Comparison of ENCODE assay signal across 8 cellular contexts in genomic region chr19:4229179-4229931, GRCh38. TPM values are rescaled to one million over a fixed set of nuclear protein-coding genes. Genes with fewer than 3 reads are reported as not detected.
A peak's percentile ranks its signal among the peaks of the same experiment; 100 is the strongest.
DNase-seq lines count a peak whose midpoint lies in the region; ATAC-seq and TF ChIP-seq lines count a peak whose summit lies in the region.

TSS of gene EBI3 (plus strand) at chr19:4229523. CDS start at chr19:4229551, 28 bp downstream.

- no peaks in the 10 kb centered on the region for H3K9me3 ChIP-seq in CD8-positive, alpha-beta T cell (ENCODE audit: low read length)
- H3K9me3 ChIP-seq in iPS-20b (ENCODE audit: insufficient read depth, low read depth, low read length) (no peaks in the 10 kb centered on the region), esophagus squamous epithelium (no peaks in the 10 kb centered on the region)

- peaks cover 4% of the 10 kb centered on the region for H3K27me3 ChIP-seq in CD8-positive, alpha-beta T cell (ENCODE audit: insufficient read depth, low read length)
- H3K27me3 ChIP-seq in iPS-20b (ENCODE audit: insufficient read depth, low read length) (peaks cover 14% of the 10 kb centered on the region), esophagus squamous epithelium (peaks cover 0 to 73% (median 1%) of the 10 kb centered on the region in 4 donors)

- TF ChIP-seq POLR2A in GM19099 (IDR thresholded peaks at IDR 0.05; ENCODE audit: extremely low read depth, insufficient read length, low read depth), result peak; percentile 70
- no peak for TF ChIP-seq POLR2A in esophagus squamous epithelium (IDR thresholded peaks at IDR 0.05)

- no peaks in the 10 kb centered on the region for H3K9me3 Mint-ChIP-seq in CD8-positive, alpha-beta T cell
- peaks cover 0 to 3% of the 10 kb centered on the region in 2 donors for H3K9me3 Mint-ChIP-seq in stimulated activated naive B cell treated with anti-CD40 and anti-IgM and Interleukin-4, amounts not matched to agents 10 μg/mL and 1 μg/mL and 100 μg/mL, for 72 hours

- no peaks in the 10 kb centered on the region for H3K4me1 ChIP-seq in CD8-positive, alpha-beta T cell (ENCODE audit: insufficient read depth, low read length)
- 0 out of 2 replicates have a peak, but pooled peaks cover 4% of the 10 kb centered on the region for H3K4me1 ChIP-seq in iPS-20b (ENCODE audit: insufficient read depth, low read length)
- H3K4me1 ChIP-seq in esophagus squamous epithelium, result peaks cover 0 to 11% (median 0%) of the 10 kb centered on the region in 3 donors

- peak; percentile 34 for ATAC-seq in CD8-positive, alpha-beta T cell
- ATAC-seq in HG03342 (IDR thresholded peaks at IDR 0.05; ENCODE audit: unreplicated experiment), result peak; percentile 59
- ATAC-seq in stimulated activated naive B cell treated with anti-CD40 and anti-IgM and Interleukin-4, amounts not matched to agents 10 μg/mL and 1 μg/mL and 100 μg/mL, for 72 hours (replicated peaks), result peak; percentile 88 to 93

- no peak within 1 kb of the TSS for H3K4me3 ChIP-seq in CD8-positive, alpha-beta T cell (ENCODE audit: low read depth, low read length)
- H3K4me3 ChIP-seq in iPS-20b (ENCODE audit: low read length) (0 out of 2 replicates have a peak within 1 kb of the TSS, but pooled peaks have one; percentile 3), esophagus squamous epithelium (peak within 1 kb of the TSS in 2 of 4 donors; percentile 9 to 21)

- peaks cover 20% of the 10 kb centered on the region for H3K27me3 Mint-ChIP-seq in CD8-positive, alpha-beta T cell (ENCODE audit: low read depth)
- no peaks in the 10 kb centered on the region for H3K27me3 Mint-ChIP-seq in stimulated activated naive B cell treated with anti-CD40 and anti-IgM and Interleukin-4, amounts not matched to agents 10 μg/mL and 1 μg/mL and 100 μg/mL, for 72 hours

- WGBS in esophagus squamous epithelium, 2 donors, result 8 to 26% methylated on average over 4 of the region's 19 CpGs

- POLR2A ChIA-PET in CD8-positive, alpha-beta T cell (lab: Charles Lee), result interaction anchor here (0.7 kb wide), 1 partner anchor 10 kb away, joined by 3 read pairs; no protein-coding TSS in a partner anchor

- CTCF ChIA-PET in CD8-positive, alpha-beta T cell (lab: Charles Lee), result no interaction called here

- DNase-seq in CD8-positive, alpha-beta T cell, result no peak
- peak; percentile 74 to 81 for DNase-seq in activated T-cell treated with anti-CD3 and anti-CD28 coated beads, Interleukin-2, amount 50 U/mL, for 48 hours
- peak; percentile 95 for DNase-seq in stimulated activated naive B cell treated with anti-CD40 and anti-IgM and Interleukin-4, amounts not matched to agents 10 μg/mL and 1 μg/mL and 100 μg/mL, for 72 hours
- DNase-seq in NCI-H2227 treated with DMSO at 0.1 percent for 48 hours (lab: John Stamatoyannopoulos, UW) (no peak), esophagus squamous epithelium (lab: John Stamatoyannopoulos, UW) (no peak)

- no peaks in the 10 kb centered on the region for H3K4me1 Mint-ChIP-seq in CD8-positive, alpha-beta T cell (ENCODE audit: low read depth)
- peaks cover 17 to 19% of the 10 kb centered on the region in 2 donors for H3K4me1 Mint-ChIP-seq in stimulated activated naive B cell treated with anti-CD40 and anti-IgM and Interleukin-4, amounts not matched to agents 10 μg/mL and 1 μg/mL and 100 μg/mL, for 72 hours

- intact Hi-C loops in CD8-positive, alpha-beta T cell (cut with DNase I, micrococcal nuclease), result no loop called here
- intact Hi-C loops in esophagus squamous epithelium (cut with DNase I), result no loop called here

- no peaks in the 10 kb centered on the region for H3K36me3 ChIP-seq in CD8-positive, alpha-beta T cell (ENCODE audit: insufficient read depth, low read length)
- H3K36me3 ChIP-seq in iPS-20b (ENCODE audit: insufficient read depth, low read depth, low read length) (no peaks in the 10 kb centered on the region), esophagus squamous epithelium (no peaks in the 10 kb centered on the region)

- TF ChIP-seq CTCF in CD8-positive, alpha-beta T cell (IDR thresholded peaks at IDR 0.05), result no peak
- TF ChIP-seq CTCF in esophagus squamous epithelium (IDR thresholded peaks at IDR 0.05), result no peak

- H3K4me3 Mint-ChIP-seq in CD8-positive, alpha-beta T cell, result no peak within 1 kb of the TSS
- no peak within 1 kb of the TSS for H3K4me3 Mint-ChIP-seq in stimulated activated naive B cell treated with anti-CD40 and anti-IgM and Interleukin-4, amounts not matched to agents 10 μg/mL and 1 μg/mL and 100 μg/mL, for 72 hours

- H3K27ac ChIP-seq in CD8-positive, alpha-beta T cell (ENCODE audit: low read depth, low read length), result no peak within 1 kb of the TSS
- H3K27ac ChIP-seq in iPS-20b (ENCODE audit: low read length) (no peak within 1 kb of the TSS), esophagus squamous epithelium (no peak within 1 kb of the TSS)

- no peaks in the 10 kb centered on the region for H3K36me3 Mint-ChIP-seq in CD8-positive, alpha-beta T cell
- H3K36me3 Mint-ChIP-seq in stimulated activated naive B cell treated with anti-CD40 and anti-IgM and Interleukin-4, amounts not matched to agents 10 μg/mL and 1 μg/mL and 100 μg/mL, for 72 hours, result peaks cover 17 to 19% of the 10 kb centered on the region in 2 donors

- H3K9ac ChIP-seq in iPS-20b (ENCODE audit: low read depth, low read length), result no peak within 1 kb of the TSS

- no peak within 1 kb of the TSS for H3K27ac Mint-ChIP-seq in CD8-positive, alpha-beta T cell
- peak within 1 kb of the TSS; percentile 48 for H3K27ac Mint-ChIP-seq in stimulated activated naive B cell treated with anti-CD40 and anti-IgM and Interleukin-4, amounts not matched to agents 10 μg/mL and 1 μg/mL and 100 μg/mL, for 72 hours

RNA-seq across cellular contexts. Expression of gene EBI3, which starts in this region (rescaled TPM):
- total RNA-seq in CD8-positive, alpha-beta T cell, result not detected
- total RNA-seq in esophagus squamous epithelium, result 1 to 10 TPM in 1 of 4 donors, under 1 TPM in 3; 0.27 to 5.0 (median 0.44) TPM

Comparison
In these comparisons a context has a peak if more than half of its experiments do, and no peak if none do; other contexts are left out.
1. Peak in ATAC-seq in CD8-positive, alpha-beta T cell; RNA of the gene not detected or under 1 TPM.
2. ATAC-seq: peak in every context shown above with its lines; median percentile 90 in stimulated activated naive B cell treated with anti-CD40 and anti-IgM and Interleukin-4, amounts not matched to agents 10 μg/mL and 1 μg/mL and 100 μg/mL, for 72 hours; 59 in HG03342; 34 in CD8-positive, alpha-beta T cell.
3. DNase-seq: peak in activated T-cell treated with anti-CD3 and anti-CD28 coated beads, Interleukin-2, amount 50 U/mL, for 48 hours (2 of 2) and stimulated activated naive B cell treated with anti-CD40 and anti-IgM and Interleukin-4, amounts not matched to agents 10 μg/mL and 1 μg/mL and 100 μg/mL, for 72 hours (single experiment); none in CD8-positive, alpha-beta T cell (0 of 7), NCI-H2227 treated with DMSO at 0.1 percent for 48 hours (single experiment) and esophagus squamous epithelium (single experiment).